Comparison of ENCODE assay signal across 1 cellular context in the genomic region with DNA sequence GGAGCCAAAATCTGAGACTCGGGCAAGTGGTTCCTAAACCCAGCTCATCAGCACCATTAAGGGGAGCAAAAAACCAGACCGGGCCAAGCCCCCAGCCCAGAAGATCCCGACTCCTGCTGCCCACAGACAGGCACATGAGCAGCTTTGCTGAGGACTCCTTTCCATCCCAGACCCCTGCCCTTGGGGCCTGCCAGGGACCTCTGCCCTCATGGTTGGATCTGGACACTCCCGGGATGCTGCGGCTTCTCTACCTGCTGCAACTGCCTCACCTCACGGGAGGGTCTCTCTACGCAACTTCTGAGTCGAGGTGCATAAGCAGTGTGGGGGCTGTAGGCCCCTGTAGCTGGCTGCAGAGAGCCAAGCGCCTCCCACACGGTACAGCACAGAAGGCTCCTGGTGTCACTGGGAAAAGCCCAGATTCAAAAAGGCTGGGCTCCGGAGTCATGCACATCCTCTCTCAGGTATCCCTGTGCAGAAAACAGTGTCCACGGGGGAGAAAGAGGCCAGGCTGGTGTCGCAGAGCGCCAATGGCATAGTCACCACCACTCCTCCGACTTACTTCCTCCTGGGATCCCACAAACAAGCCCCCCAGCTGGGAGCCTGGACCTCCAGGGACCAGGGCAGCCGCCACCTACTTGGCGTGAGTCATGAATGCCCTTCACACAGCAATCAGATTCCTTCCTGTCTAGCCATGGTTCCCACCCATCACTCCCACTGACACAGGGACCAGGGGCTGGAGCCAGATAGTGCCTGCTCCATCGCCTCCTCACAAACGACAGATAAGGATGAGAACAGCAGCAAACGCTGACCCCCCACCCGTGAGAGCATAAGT.
TF ChIP-seq lines count a peak whose summit lies in the region.

No MANE protein-coding gene starts in this region.

TF ChIP-seq in K562, 482 proteins besides CTCF, POLR2A, EP300 and RAD21 (continued from another document):
- TF ChIP-seq, protein P1, sequence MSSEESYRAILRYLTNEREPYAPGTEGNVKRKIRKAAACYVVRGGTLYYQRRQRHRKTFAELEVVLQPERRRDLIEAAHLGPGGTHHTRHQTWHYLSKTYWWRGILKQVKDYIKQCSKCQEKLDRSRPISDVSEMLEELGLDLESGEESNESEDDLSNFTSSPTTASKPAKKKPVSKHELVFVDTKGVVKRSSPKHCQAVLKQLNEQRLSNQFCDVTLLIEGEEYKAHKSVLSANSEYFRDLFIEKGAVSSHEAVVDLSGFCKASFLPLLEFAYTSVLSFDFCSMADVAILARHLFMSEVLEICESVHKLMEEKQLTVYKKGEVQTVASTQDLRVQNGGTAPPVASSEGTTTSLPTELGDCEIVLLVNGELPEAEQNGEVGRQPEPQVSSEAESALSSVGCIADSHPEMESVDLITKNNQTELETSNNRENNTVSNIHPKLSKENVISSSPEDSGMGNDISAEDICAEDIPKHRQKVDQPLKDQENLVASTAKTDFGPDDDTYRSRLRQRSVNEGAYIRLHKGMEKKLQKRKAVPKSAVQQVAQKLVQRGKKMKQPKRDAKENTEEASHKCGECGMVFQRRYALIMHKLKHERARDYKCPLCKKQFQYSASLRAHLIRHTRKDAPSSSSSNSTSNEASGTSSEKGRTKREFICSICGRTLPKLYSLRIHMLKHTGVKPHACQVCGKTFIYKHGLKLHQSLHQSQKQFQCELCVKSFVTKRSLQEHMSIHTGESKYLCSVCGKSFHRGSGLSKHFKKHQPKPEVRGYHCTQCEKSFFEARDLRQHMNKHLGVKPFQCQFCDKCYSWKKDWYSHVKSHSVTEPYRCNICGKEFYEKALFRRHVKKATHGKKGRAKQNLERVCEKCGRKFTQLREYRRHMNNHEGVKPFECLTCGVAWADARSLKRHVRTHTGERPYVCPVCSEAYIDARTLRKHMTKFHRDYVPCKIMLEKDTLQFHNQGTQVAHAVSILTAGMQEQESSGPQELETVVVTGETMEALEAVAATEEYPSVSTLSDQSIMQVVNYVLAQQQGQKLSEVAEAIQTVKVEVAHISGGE (CRISPR knock-in tag; IDR thresholded peaks at IDR 0.05), result no peak
- TF ChIP-seq, protein P2, sequence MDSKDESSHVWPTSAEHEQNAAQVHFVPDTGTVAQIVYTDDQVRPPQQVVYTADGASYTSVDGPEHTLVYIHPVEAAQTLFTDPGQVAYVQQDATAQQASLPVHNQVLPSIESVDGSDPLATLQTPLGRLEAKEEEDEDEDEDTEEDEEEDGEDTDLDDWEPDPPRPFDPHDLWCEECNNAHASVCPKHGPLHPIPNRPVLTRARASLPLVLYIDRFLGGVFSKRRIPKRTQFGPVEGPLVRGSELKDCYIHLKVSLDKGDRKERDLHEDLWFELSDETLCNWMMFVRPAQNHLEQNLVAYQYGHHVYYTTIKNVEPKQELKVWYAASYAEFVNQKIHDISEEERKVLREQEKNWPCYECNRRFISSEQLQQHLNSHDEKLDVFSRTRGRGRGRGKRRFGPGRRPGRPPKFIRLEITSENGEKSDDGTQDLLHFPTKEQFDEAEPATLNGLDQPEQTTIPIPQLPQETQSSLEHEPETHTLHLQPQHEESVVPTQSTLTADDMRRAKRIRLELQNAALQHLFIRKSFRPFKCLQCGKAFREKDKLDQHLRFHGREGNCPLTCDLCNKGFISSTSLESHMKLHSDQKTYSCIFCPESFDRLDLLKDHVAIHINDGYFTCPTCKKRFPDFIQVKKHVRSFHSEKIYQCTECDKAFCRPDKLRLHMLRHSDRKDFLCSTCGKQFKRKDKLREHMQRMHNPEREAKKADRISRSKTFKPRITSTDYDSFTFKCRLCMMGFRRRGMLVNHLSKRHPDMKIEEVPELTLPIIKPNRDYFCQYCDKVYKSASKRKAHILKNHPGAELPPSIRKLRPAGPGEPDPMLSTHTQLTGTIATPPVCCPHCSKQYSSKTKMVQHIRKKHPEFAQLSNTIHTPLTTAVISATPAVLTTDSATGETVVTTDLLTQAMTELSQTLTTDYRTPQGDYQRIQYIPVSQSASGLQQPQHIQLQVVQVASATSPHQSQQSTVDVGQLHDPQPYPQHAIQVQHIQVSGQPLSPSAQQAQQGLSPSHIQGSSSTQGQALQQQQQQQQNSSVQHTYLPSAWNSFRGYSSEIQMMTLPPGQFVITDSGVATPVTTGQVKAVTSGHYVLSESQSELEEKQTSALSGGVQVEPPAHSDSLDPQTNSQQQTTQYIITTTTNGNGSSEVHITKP (IDR thresholded peaks at IDR 0.05; ENCODE audit: partially characterized antibody), result no peak
- no peak for TF ChIP-seq ZZZ3 (IDR thresholded peaks at IDR 0.05)
- TF ChIP-seq NCOR1 (IDR thresholded peaks at IDR 0.05), result peak; percentile 42
- TF ChIP-seq ZNF589 (CRISPR knock-in tag; IDR thresholded peaks at IDR 0.05; ENCODE audit: low read depth), result no peak
- TF ChIP-seq ZNF551 (CRISPR knock-in tag; IDR thresholded peaks at IDR 0.05), result no peak
- TF ChIP-seq, protein P3, sequence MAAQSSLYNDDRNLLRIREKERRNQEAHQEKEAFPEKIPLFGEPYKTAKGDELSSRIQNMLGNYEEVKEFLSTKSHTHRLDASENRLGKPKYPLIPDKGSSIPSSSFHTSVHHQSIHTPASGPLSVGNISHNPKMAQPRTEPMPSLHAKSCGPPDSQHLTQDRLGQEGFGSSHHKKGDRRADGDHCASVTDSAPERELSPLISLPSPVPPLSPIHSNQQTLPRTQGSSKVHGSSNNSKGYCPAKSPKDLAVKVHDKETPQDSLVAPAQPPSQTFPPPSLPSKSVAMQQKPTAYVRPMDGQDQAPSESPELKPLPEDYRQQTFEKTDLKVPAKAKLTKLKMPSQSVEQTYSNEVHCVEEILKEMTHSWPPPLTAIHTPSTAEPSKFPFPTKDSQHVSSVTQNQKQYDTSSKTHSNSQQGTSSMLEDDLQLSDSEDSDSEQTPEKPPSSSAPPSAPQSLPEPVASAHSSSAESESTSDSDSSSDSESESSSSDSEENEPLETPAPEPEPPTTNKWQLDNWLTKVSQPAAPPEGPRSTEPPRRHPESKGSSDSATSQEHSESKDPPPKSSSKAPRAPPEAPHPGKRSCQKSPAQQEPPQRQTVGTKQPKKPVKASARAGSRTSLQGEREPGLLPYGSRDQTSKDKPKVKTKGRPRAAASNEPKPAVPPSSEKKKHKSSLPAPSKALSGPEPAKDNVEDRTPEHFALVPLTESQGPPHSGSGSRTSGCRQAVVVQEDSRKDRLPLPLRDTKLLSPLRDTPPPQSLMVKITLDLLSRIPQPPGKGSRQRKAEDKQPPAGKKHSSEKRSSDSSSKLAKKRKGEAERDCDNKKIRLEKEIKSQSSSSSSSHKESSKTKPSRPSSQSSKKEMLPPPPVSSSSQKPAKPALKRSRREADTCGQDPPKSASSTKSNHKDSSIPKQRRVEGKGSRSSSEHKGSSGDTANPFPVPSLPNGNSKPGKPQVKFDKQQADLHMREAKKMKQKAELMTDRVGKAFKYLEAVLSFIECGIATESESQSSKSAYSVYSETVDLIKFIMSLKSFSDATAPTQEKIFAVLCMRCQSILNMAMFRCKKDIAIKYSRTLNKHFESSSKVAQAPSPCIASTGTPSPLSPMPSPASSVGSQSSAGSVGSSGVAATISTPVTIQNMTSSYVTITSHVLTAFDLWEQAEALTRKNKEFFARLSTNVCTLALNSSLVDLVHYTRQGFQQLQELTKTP (IDR thresholded peaks at IDR 0.05; ENCODE audit: low read depth in 1 of 2, partially characterized antibody in 2 of 2), result no peak
- 0 out of 2 replicates have a peak, but pooled peaks have one; percentile 8 for TF ChIP-seq TAL1 (IDR thresholded peaks at IDR 0.05)
- TF ChIP-seq ZNF707 (CRISPR knock-in tag; conservative IDR thresholded peaks at IDR 0.05), result no peak
- 0 out of 4 replicates have a peak, but pooled peaks of 1 of the 2 experiments have one; percentile 26 for TF ChIP-seq RCOR1 (IDR thresholded peaks at IDR 0.05; ENCODE audit: borderline replicate concordance in 1 of 2, low read depth in 2 of 2, low read length in 2 of 2)
- TF ChIP-seq CC2D1A (IDR thresholded peaks at IDR 0.05), result no peak
- TF ChIP-seq, protein P4, sequence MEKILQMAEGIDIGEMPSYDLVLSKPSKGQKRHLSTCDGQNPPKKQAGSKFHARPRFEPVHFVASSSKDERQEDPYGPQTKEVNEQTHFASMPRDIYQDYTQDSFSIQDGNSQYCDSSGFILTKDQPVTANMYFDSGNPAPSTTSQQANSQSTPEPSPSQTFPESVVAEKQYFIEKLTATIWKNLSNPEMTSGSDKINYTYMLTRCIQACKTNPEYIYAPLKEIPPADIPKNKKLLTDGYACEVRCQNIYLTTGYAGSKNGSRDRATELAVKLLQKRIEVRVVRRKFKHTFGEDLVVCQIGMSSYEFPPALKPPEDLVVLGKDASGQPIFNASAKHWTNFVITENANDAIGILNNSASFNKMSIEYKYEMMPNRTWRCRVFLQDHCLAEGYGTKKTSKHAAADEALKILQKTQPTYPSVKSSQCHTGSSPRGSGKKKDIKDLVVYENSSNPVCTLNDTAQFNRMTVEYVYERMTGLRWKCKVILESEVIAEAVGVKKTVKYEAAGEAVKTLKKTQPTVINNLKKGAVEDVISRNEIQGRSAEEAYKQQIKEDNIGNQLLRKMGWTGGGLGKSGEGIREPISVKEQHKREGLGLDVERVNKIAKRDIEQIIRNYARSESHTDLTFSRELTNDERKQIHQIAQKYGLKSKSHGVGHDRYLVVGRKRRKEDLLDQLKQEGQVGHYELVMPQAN (IDR thresholded peaks at IDR 0.05; ENCODE audit: borderline replicate concordance), result no peak
- TF ChIP-seq, protein P5, sequence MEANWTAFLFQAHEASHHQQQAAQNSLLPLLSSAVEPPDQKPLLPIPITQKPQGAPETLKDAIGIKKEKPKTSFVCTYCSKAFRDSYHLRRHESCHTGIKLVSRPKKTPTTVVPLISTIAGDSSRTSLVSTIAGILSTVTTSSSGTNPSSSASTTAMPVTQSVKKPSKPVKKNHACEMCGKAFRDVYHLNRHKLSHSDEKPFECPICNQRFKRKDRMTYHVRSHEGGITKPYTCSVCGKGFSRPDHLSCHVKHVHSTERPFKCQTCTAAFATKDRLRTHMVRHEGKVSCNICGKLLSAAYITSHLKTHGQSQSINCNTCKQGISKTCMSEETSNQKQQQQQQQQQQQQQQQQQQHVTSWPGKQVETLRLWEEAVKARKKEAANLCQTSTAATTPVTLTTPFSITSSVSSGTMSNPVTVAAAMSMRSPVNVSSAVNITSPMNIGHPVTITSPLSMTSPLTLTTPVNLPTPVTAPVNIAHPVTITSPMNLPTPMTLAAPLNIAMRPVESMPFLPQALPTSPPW (CRISPR knock-in tag; IDR thresholded peaks at IDR 0.05), result peak; percentile 28; the same call in 1 of the 2 replicates
- 0 out of 2 replicates have a peak, but pooled peaks have one; percentile 37 for TF ChIP-seq SMAD4 (CRISPR knock-in tag; conservative IDR thresholded peaks at IDR 0.05)
- TF ChIP-seq KDM1A (IDR thresholded peaks at IDR 0.05), result peak in 1 of 2 experiments; percentile 31; a peak in 1 of 4 replicates
- TF ChIP-seq CBFA2T3 (IDR thresholded peaks at IDR 0.05), result peak; percentile 74
- no peak for TF ChIP-seq YY1 (IDR thresholded peaks at IDR 0.05; ENCODE audit: borderline replicate concordance in 1 of 3, control insufficient read depth in 1 of 3, extremely low read depth in 1 of 3, insufficient read depth in 3 of 3, insufficient read length in 1 of 3, insufficient replicate concordance in 2 of 3, low read depth in 1 of 3, low read length in 2 of 3)
- TF ChIP-seq ZBTB7A (IDR thresholded peaks at IDR 0.05; ENCODE audit: borderline replicate concordance, control insufficient read depth, low read depth, low read length), result no peak
- no peak for TF ChIP-seq ZNF507 (tag; conservative IDR thresholded peaks at IDR 0.05)
- TF ChIP-seq, protein P6, sequence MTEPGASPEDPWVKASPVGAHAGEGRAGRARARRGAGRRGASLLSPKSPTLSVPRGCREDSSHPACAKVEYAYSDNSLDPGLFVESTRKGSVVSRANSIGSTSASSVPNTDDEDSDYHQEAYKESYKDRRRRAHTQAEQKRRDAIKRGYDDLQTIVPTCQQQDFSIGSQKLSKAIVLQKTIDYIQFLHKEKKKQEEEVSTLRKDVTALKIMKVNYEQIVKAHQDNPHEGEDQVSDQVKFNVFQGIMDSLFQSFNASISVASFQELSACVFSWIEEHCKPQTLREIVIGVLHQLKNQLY (CRISPR knock-in tag; conservative IDR thresholded peaks at IDR 0.05), result no peak
- no peak for TF ChIP-seq GATAD2B (IDR thresholded peaks at IDR 0.05; ENCODE audit: borderline replicate concordance)
- TF ChIP-seq HNRNPLL (IDR thresholded peaks at IDR 0.05; ENCODE audit: low read depth, low read length, poor library complexity, severe bottlenecking), result no peak
